8 cellular contexts compared by ENCODE assay signal in genomic region chr1:24294228-24294672, GRCh38. TPM values are rescaled to one million over a fixed set of nuclear protein-coding genes. Genes with fewer than 3 reads are reported as not detected.
DNase-seq lines count a peak whose midpoint lies in the region; ATAC-seq and TF ChIP-seq lines count a peak whose summit lies in the region.

No MANE protein-coding gene starts in this region.

- H3K27ac ChIP-seq in SK-N-MC (peak overlapping the region; percentile 93), substantia nigra (ENCODE audit: low read depth, low read length, poor library complexity, severe bottlenecking) (no peak overlapping the region)

- H3K4me2 ChIP-seq in skeletal muscle satellite cell (ENCODE audit: low read length): peak overlapping the region; percentile 67

- H3K36me3 ChIP-seq in SK-N-MC (ENCODE audit: insufficient read depth, low read length) (no peaks in the 10 kb centered on the region), skeletal muscle satellite cell (ENCODE audit: insufficient read depth, low read length) (no peaks in the 10 kb centered on the region)

- H3K27me3 ChIP-seq in skeletal muscle satellite cell (ENCODE audit: control insufficient read depth, insufficient read depth, low read length): peaks cover 6% of the 10 kb centered on the region

- DNase-seq in H4 (ENCODE audit: low spot score): peak; percentile 96
- DNase-seq in SK-N-MC (ENCODE audit: low read depth, low spot score): peak; percentile 88
- DNase-seq in foreskin fibroblast: peak; percentile 96 to 97
- DNase-seq in stimulated activated CD4-positive, alpha-beta T cell treated with anti-CD3 and anti-CD28 coated beads, Interleukin-4, amount 100 ng/mL, for 1 hour: no peak
- no peak for DNase-seq in substantia nigra (lab: John Stamatoyannopoulos, UW)

- no peak for ATAC-seq in HG02884 (IDR thresholded peaks at IDR 0.05; ENCODE audit: unreplicated experiment)
- ATAC-seq in HG02938 (IDR thresholded peaks at IDR 0.05; ENCODE audit: unreplicated experiment): no peak

- H3K9me3 ChIP-seq in SK-N-MC (ENCODE audit: low read depth, low read length): no peaks in the 10 kb centered on the region
- H3K9me3 ChIP-seq in skeletal muscle satellite cell (replicated peaks; ENCODE audit: low read length): no peaks in the 10 kb centered on the region

- H3K9ac ChIP-seq in SK-N-MC (ENCODE audit: insufficient read length): no peak overlapping the region
- peak overlapping the region; percentile 50 for H3K9ac ChIP-seq in skeletal muscle satellite cell (ENCODE audit: low read depth, low read length)

- peak overlapping the region; percentile 53 for H3K4me3 ChIP-seq in SK-N-MC
- no peak overlapping the region for H3K4me3 ChIP-seq in foreskin fibroblast (ENCODE audit: low read depth in 1 of 2, low read length in 2 of 2)
- peak overlapping the region; percentile 44 for H3K4me3 ChIP-seq in skeletal muscle satellite cell (ENCODE audit: low read length)

- no peak for TF ChIP-seq CTCF in foreskin fibroblast (IDR thresholded peaks at IDR 0.05; ENCODE audit: low read depth, low read length)

- H3K4me1 ChIP-seq in skeletal muscle satellite cell (ENCODE audit: control insufficient read depth, insufficient read depth, low read length): peaks cover 37% of the 10 kb centered on the region

RNA-seq across cellular contexts. Expression of gene GRHL3, which starts 24.9 kb away (rescaled TPM):
- not detected in 2 replicates for total RNA-seq in H4 (2014; rRNA removed; shearing (Covaris generic))
- 0.25 TPM in 1 of 2 replicates, not detected in the other for total RNA-seq in skeletal muscle satellite cell (2012; rRNA removed)

Comparison
In these comparisons a context has a peak if more than half of its experiments do, and no peak if none do; other contexts are left out.
1. DNase-seq: peak in H4 (single experiment), SK-N-MC (single experiment) and foreskin fibroblast (2 of 2); none in stimulated activated CD4-positive, alpha-beta T cell treated with anti-CD3 and anti-CD28 coated beads, Interleukin-4, amount 100 ng/mL, for 1 hour (single experiment) and substantia nigra (0 of 49).
2. H3K4me3 ChIP-seq: peak in SK-N-MC (single experiment) and skeletal muscle satellite cell (single experiment); none in foreskin fibroblast (0 of 2).